7 cellular contexts compared by ENCODE assay signal in genomic region chr5:176541338-176542134, GRCh38. TPM values are rescaled to one million over a fixed set of nuclear protein-coding genes. Genes with fewer than 3 reads are reported as not detected.
A peak's percentile ranks its signal among the peaks of the same experiment; 100 is the strongest.
DNase-seq lines count a peak whose midpoint lies in the region; ATAC-seq and TF ChIP-seq lines count a peak whose summit lies in the region.

No MANE protein-coding gene starts in this region.

- H3K27ac Mint-ChIP-seq in activated T-helper 17 cell treated with anti-CD3 and anti-CD28 coated beads, Interleukin-2, amount 50 U/mL, for 72 hours: peak overlapping the region; percentile 88

- no peaks in the 10 kb centered on the region for H4K20me1 ChIP-seq in OCI-LY3 (ENCODE audit: insufficient read depth, low read length)
- H4K20me1 ChIP-seq in hepatocyte (ENCODE audit: insufficient read depth, poor library complexity, severe bottlenecking): no peaks in the 10 kb centered on the region

- 52% methylated on average over 12 of the region's 12 CpGs for WGBS in hepatocyte (ENCODE audit: low lambda C conversion rate, missing lambda C conversion rate)

- peaks cover 30% of the 10 kb centered on the region for H3K4me1 ChIP-seq in HAP-1
- H3K4me1 ChIP-seq in OCI-LY3 (ENCODE audit: low read length): peaks cover 29% of the 10 kb centered on the region
- H3K4me1 ChIP-seq in hepatocyte (ENCODE audit: insufficient read depth): peaks cover 38% of the 10 kb centered on the region

- H3K9me3 ChIP-seq in HAP-1 (no peaks in the 10 kb centered on the region), OCI-LY3 (ENCODE audit: insufficient read depth, low read length) (no peaks in the 10 kb centered on the region), hepatocyte (ENCODE audit: low read depth) (no peaks in the 10 kb centered on the region)

- in situ Hi-C loops in HAP-1 (cut with MboI; ENCODE audit: low sequenced_read_pairs): loop anchor here (10.0 kb wide), 1 partner anchor 127 kb away; the partner anchor contains the start of gene CLTB

- H3K4me3 Mint-ChIP-seq in activated T-helper 17 cell treated with anti-CD3 and anti-CD28 coated beads, Interleukin-2, amount 50 U/mL, for 72 hours: peak overlapping the region; percentile 89

- no peaks in the 10 kb centered on the region for H3K27me3 Mint-ChIP-seq in activated T-helper 17 cell treated with anti-CD3 and anti-CD28 coated beads, Interleukin-2, amount 50 U/mL, for 72 hours

- H3K36me3 Mint-ChIP-seq in activated T-helper 17 cell treated with anti-CD3 and anti-CD28 coated beads, Interleukin-2, amount 50 U/mL, for 72 hours (ENCODE audit: low read depth): peaks cover 9% of the 10 kb centered on the region

- H3K9me3 Mint-ChIP-seq in activated T-helper 17 cell treated with anti-CD3 and anti-CD28 coated beads, Interleukin-2, amount 50 U/mL, for 72 hours: no peaks in the 10 kb centered on the region

- H3K36me3 ChIP-seq in HAP-1 (replicated peaks) (no peaks in the 10 kb centered on the region), OCI-LY3 (replicated peaks; ENCODE audit: low read depth, low read length) (no peaks in the 10 kb centered on the region), hepatocyte (replicated peaks; ENCODE audit: insufficient read depth, low read depth) (no peaks in the 10 kb centered on the region)

- peak; percentile 49 to 85 for DNase-seq in HAP-1 (ENCODE audit: low spot score in 2 of 2)
- peak; percentile 85 for DNase-seq in hepatocyte (ENCODE audit: low spot score)
- peak; percentile 63 for DNase-seq in stimulated activated CD4-positive, alpha-beta T cell treated with anti-CD3 and anti-CD28 coated beads, Interleukin-12 subunit alpha, Interleukin-12 subunit beta, amount 100 ng/mL, for 4 hours
- no peak for DNase-seq in retina

- H3K4me1 Mint-ChIP-seq in activated T-helper 17 cell treated with anti-CD3 and anti-CD28 coated beads, Interleukin-2, amount 50 U/mL, for 72 hours: peaks cover 13% of the 10 kb centered on the region

- H3K79me2 ChIP-seq in OCI-LY3 (ENCODE audit: low read length) (peaks cover 5% of the 10 kb centered on the region), hepatocyte (peaks cover 10% of the 10 kb centered on the region)

- H2AFZ ChIP-seq in OCI-LY3 (ENCODE audit: low read depth, low read length) (no peak overlapping the region), hepatocyte (no peak overlapping the region)

- H3K4me2 ChIP-seq in OCI-LY3 (ENCODE audit: low read length) (peak overlapping the region; percentile 100), hepatocyte (peak overlapping the region; percentile 97)

- H3K4me3 ChIP-seq in HAP-1 (peak overlapping the region; percentile 53; the same call in 1 of the 2 replicates), OCI-LY3 (ENCODE audit: low read length) (no peak overlapping the region), hepatocyte (no peak overlapping the region)

- ATAC-seq in activated T-helper 17 cell treated with anti-CD3 and anti-CD28 coated beads, Interleukin-2, amount 50 U/mL, for 72 hours (replicated peaks): peak; percentile 12
- no peak for ATAC-seq in HG02981 (IDR thresholded peaks at IDR 0.05; ENCODE audit: unreplicated experiment)

- no peak overlapping the region for H3K27ac ChIP-seq in OCI-LY3 (ENCODE audit: low read length)
- H3K27ac ChIP-seq in hepatocyte: peak overlapping the region; percentile 97

- TF ChIP-seq CTCF in OCI-LY3 (IDR thresholded peaks at IDR 0.05; ENCODE audit: low read depth, low read length) (no peak), hepatocyte (IDR thresholded peaks at IDR 0.05; ENCODE audit: poor library complexity) (no peak)

- H3K9me2 ChIP-seq in hepatocyte (replicated peaks; ENCODE audit: insufficient read depth): no peaks in the 10 kb centered on the region

- no peak overlapping the region for H3K9ac ChIP-seq in OCI-LY3 (ENCODE audit: low read length)

- H3K27me3 ChIP-seq in HAP-1 (ENCODE audit: low read depth) (no peaks in the 10 kb centered on the region), OCI-LY3 (ENCODE audit: low read depth, low read length) (no peaks in the 10 kb centered on the region), hepatocyte (no peaks in the 10 kb centered on the region)

RNA-seq across cellular contexts. Expression of gene RNF44, which starts 4.3 kb away (rescaled TPM):
- total RNA-seq in activated T-helper 17 cell treated with anti-CD3 and anti-CD28 coated beads, Interleukin-2, amount 50 U/mL, for 72 hours: 10 to 100 TPM; 85.3 to 88.1 TPM
- 9.5 and 13.0 TPM in 2 replicates for total RNA-seq in hepatocyte
- 17.4 and 19.6 TPM in 2 replicates for polyA plus RNA-seq in hepatocyte

RNA-seq across cellular contexts. Expression of gene CDHR2, which starts 7.6 kb away (rescaled TPM):
- under 1 TPM; 0.50 to 0.69 TPM for total RNA-seq in activated T-helper 17 cell treated with anti-CD3 and anti-CD28 coated beads, Interleukin-2, amount 50 U/mL, for 72 hours
- 24.8 and 29.8 TPM in 2 replicates for total RNA-seq in hepatocyte
- 16.3 and 28.3 TPM in 2 replicates for polyA plus RNA-seq in hepatocyte

Comparison
In these comparisons a context has a peak if more than half of its experiments do, and no peak if none do; other contexts are left out.
1. RNA of gene CDHR2, which starts 7.6 kb away (total RNA-seq): 24.8 to 29.8 TPM in hepatocyte; 0.50 to 0.69 TPM in activated T-helper 17 cell treated with anti-CD3 and anti-CD28 coated beads, Interleukin-2, amount 50 U/mL, for 72 hours; every median in the first group is over 10 times any median in the second.